20 cellular contexts compared by ENCODE assay signal in the genomic region with DNA sequence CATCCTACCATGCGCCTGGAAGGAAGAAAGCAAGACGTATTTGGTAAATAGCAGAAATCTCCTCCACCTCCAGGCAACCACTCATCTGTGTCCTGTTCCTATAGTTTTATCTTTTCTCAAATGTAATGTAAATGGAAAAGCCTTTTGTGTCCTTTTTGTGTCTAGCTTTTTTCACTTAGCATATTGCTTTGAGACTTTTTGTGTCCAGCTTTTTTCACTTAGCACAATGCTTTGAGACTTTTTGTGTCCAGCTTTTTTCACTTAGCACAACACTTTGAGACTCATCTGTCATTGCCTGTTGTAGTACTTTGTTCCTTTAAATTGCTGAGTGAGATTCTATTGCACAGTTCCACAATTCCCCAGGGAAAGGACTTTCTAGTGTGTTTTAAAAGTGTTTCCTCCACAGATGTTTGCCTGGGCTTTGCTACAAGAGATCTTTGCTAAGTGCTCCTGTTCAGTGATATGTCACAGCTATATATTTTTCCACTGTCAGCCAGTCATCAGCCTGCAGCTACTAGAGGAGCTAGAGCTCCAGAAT. TPM values are rescaled to one million over a fixed set of nuclear protein-coding genes. Genes with fewer than 3 reads are reported as not detected.
"Had no signal": no experiment of that assay in that cellular context is flagged by ENCODE, and none has a peak within 500 bp of the region (broad histone marks: within the 10 kb centered on the region; RNA-seq: fewer than 3 reads in every experiment).

No MANE protein-coding gene starts in this region.

- H3K36me3 ChIP-seq: adrenal gland had no signal

- H3K4me1 ChIP-seq: foreskin keratinocyte had no signal

- DNase-seq: activated CD4-positive, alpha-beta T cell treated with anti-CD3 and anti-CD28 coated beads, Interleukin-2, amount 10 ng/mL, durations not matched to agents 24 days and 14 days; activated CD8-positive, alpha-beta memory T cell treated with anti-CD3 and anti-CD28 coated beads for 24 hours; activated naive CD4-positive, alpha-beta T cell treated with anti-CD3 and anti-CD28 coated beads, Interleukin-2, amount 10 ng/mL, durations not matched to agents 7 days and 5 days; activated T-cell treated with anti-CD3 and anti-CD28 coated beads for 4 hours; adrenal gland; caudate nucleus; cortex of kidney; effector memory CD4-positive, alpha-beta T cell; foreskin keratinocyte; head of caudate nucleus; stimulated activated CD4-positive, alpha-beta T cell treated with anti-CD3 and anti-CD28 coated beads, Interleukin-15, amount 100 ng/mL, for 24 hours; stimulated activated CD4-positive, alpha-beta T cell treated with anti-CD3 and anti-CD28 coated beads, Interleukin-4, amount 100 ng/mL, for 24 hours; T-cell had no signal

- H3K9me3 ChIP-seq: adrenal gland had no signal

- ATAC-seq: activated T-helper 17 cell treated with anti-CD3 and anti-CD28 coated beads, Interleukin-2, amount 50 U/mL, for 72 hours; foreskin keratinocyte; left lobe of liver; T-cell had no signal

- H3K4me3 ChIP-seq: adrenal gland had no signal

- H3K27me3 ChIP-seq: adrenal gland had no signal

- H3K27ac ChIP-seq: adrenal gland, epithelial cell of prostate, foreskin keratinocyte had no signal

RNA-seq across cellular contexts. Expression of a gene that starts 27.9 kb away (rescaled TPM):
- total RNA-seq: activated CD4-positive, alpha-beta T cell treated with anti-CD3 and anti-CD28 coated beads, Interleukin-2, amount 10 ng/mL, durations not matched to agents 24 days and 14 days; activated T-helper 17 cell treated with anti-CD3 and anti-CD28 coated beads, Interleukin-2, amount 50 U/mL, for 72 hours; foreskin keratinocyte; osteoblast; pulmonary artery endothelial cell; temporal lobe; ureter had no signal
